In the genomic region with DNA sequence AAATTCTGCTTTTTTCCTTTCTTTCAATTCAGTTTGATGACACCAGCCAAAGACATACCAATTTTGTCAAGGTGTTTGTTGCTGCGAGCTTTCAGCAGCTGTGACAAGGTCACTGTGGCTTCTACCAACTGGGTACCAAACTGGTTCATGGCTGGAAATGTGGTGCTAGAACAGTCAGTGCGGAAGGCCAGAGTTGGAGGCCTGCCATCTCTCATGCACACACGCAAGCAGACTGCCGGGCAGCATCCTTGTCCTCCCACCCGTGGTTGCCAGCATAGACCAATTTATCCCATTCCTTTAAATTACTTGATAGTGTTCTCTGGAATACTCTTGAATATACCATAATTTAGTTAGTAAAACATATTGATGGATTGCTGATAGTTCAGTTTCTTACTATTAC, we compare ENCODE assay signal across 23 cellular contexts.
DNase-seq lines count a peak whose midpoint lies in the region; ATAC-seq and TF ChIP-seq lines count a peak whose summit lies in the region.
"Had no signal": no experiment of that assay in that cellular context is flagged by ENCODE, and none has a peak within 500 bp of the region (broad histone marks: within the 10 kb centered on the region; RNA-seq: fewer than 3 reads in every experiment).

No MANE protein-coding gene starts in this region.

- TF ChIP-seq CTCF in MM.1S (IDR thresholded peaks at IDR 0.05; ENCODE audit: low read length) (no peak), lower lobe of right lung (IDR thresholded peaks at IDR 0.05) (no peak)

- H2AFZ ChIP-seq in MM.1S (ENCODE audit: low read length): no peak overlapping the region
- H2AFZ ChIP-seq: GM23248 had no signal

- H3K4me2 ChIP-seq in MM.1S (ENCODE audit: low read depth, low read length): no peak overlapping the region
- H3K4me2 ChIP-seq: BLaER1 treated with 17β-estradiol and CSF1 and Interleukin-3, amounts not matched to agents 10 nM and 100 nM had no signal

- no peaks in the 10 kb centered on the region; the same call in 1 of the 2 replicates for H3K9me3 ChIP-seq in MM.1S (replicated peaks; ENCODE audit: insufficient read depth, low read length)
- H3K9me3 ChIP-seq in lower lobe of right lung: no peaks in the 10 kb centered on the region
- H3K9me3 ChIP-seq in CD4-positive, alpha-beta memory T cell (ENCODE audit: control insufficient read depth in 1 of 2, low read length in 2 of 2): no peaks in the 10 kb centered on the region
- H3K9me3 ChIP-seq: Caco-2, MG63 had no signal

- H3K4me1 Mint-ChIP-seq in CD4-positive, alpha-beta memory T cell: peaks cover 0 to 7% (median 3%) of the 10 kb centered on the region in 4 donors

- ATAC-seq in lower lobe of right lung: no peak
- ATAC-seq in HG02840 (IDR thresholded peaks at IDR 0.05; ENCODE audit: low FRiP score, unreplicated experiment): no peak
- no peak for ATAC-seq in HG03045 (IDR thresholded peaks at IDR 0.05; ENCODE audit: unreplicated experiment)
- ATAC-seq: CD8-positive, alpha-beta T cell had no signal

- H3K36me3 ChIP-seq in MM.1S (replicated peaks; ENCODE audit: insufficient read depth, low read length) (no peaks in the 10 kb centered on the region), lower lobe of right lung (no peaks in the 10 kb centered on the region)
- H3K36me3 ChIP-seq in CD4-positive, alpha-beta memory T cell (ENCODE audit: insufficient read depth, low read length): no peaks in the 10 kb centered on the region
- H3K36me3 ChIP-seq: MG63 had no signal

- intact Hi-C loops in head of caudate nucleus (cut with DNase I): no loop called here
- intact Hi-C loops in lower lobe of right lung (cut with DNase I): no loop called here
- intact Hi-C loops in CD4-positive, alpha-beta memory T cell (cut with micrococcal nuclease): no loop called here

- no peak overlapping the region for H3K4me3 ChIP-seq in MM.1S (ENCODE audit: low read length)
- no peak overlapping the region for H3K4me3 ChIP-seq in lower lobe of right lung
- no peak overlapping the region for H3K4me3 ChIP-seq in CD4-positive, alpha-beta memory T cell (ENCODE audit: low read length in 2 of 2)
- H3K4me3 ChIP-seq: BLaER1 treated with 17β-estradiol and CSF1 and Interleukin-3, amounts not matched to agents 10 nM and 100 nM; GM23248; MG63; SK-N-MC had no signal

- H3K36me3 Mint-ChIP-seq in CD4-positive, alpha-beta memory T cell: peaks cover 15 to 35% of the 10 kb centered on the region in 2 donors

- H3K27ac ChIP-seq in MM.1S (ENCODE audit: low read length): no peak overlapping the region
- no peak overlapping the region for H3K27ac ChIP-seq in lower lobe of right lung
- no peak overlapping the region for H3K27ac ChIP-seq in CD4-positive, alpha-beta memory T cell (ENCODE audit: low read depth, low read length)
- H3K27ac ChIP-seq: BLaER1 treated with 17β-estradiol and CSF1 and Interleukin-3, amounts not matched to agents 10 nM and 100 nM; GM23248; SK-N-MC had no signal

- no peak overlapping the region for H3K9ac ChIP-seq in MM.1S (ENCODE audit: low read length)
- H3K9ac ChIP-seq: BLaER1 treated with 17β-estradiol and CSF1 and Interleukin-3, amounts not matched to agents 10 nM and 100 nM; GM23248 had no signal

- no peaks in the 10 kb centered on the region for H3K9me2 ChIP-seq in MM.1S (replicated peaks; ENCODE audit: insufficient read depth, low read length)

- H3K27me3 ChIP-seq in MM.1S (replicated peaks; ENCODE audit: insufficient read depth, low read length): no peaks in the 10 kb centered on the region
- no peaks in the 10 kb centered on the region for H3K27me3 ChIP-seq in lower lobe of right lung (ENCODE audit: low read depth)
- no peaks in the 10 kb centered on the region for H3K27me3 ChIP-seq in CD4-positive, alpha-beta memory T cell (ENCODE audit: insufficient read depth, low read length)
- H3K27me3 ChIP-seq: BLaER1 treated with 17β-estradiol and CSF1 and Interleukin-3, amounts not matched to agents 10 nM and 100 nM; MG63 had no signal

- H3K27ac Mint-ChIP-seq in CD4-positive, alpha-beta memory T cell: peak overlapping the region in 1 of 7 donors; percentile 19
- H3K27ac Mint-ChIP-seq: CD8-positive, alpha-beta T cell had no signal

- no peak overlapping the region for H3K4me3 Mint-ChIP-seq in CD4-positive, alpha-beta memory T cell
- H3K4me3 Mint-ChIP-seq: CD8-positive, alpha-beta T cell had no signal

- H3K27me3 Mint-ChIP-seq in CD4-positive, alpha-beta memory T cell: no peaks in the 10 kb centered on the region

- H3K4me1 ChIP-seq in MM.1S (ENCODE audit: low read length): no peaks in the 10 kb centered on the region
- H3K4me1 ChIP-seq in lower lobe of right lung: no peaks in the 10 kb centered on the region
- H3K4me1 ChIP-seq in CD4-positive, alpha-beta memory T cell (ENCODE audit: insufficient read depth, low read length): no peaks in the 10 kb centered on the region
- H3K4me1 ChIP-seq: Caco-2 had no signal

- no peaks in the 10 kb centered on the region for H3F3A ChIP-seq in MM.1S (ENCODE audit: insufficient read depth, low read length)

- CTCF ChIA-PET in CD4-positive, alpha-beta memory T cell (lab: Charles Lee; ENCODE audit: partially characterized antibody): no interaction called here

- POLR2A ChIA-PET in CD4-positive, alpha-beta memory T cell (lab: Charles Lee; ENCODE audit: partially characterized antibody): no interaction called here

- H3K79me2 ChIP-seq in MM.1S (ENCODE audit: low read length): no peaks in the 10 kb centered on the region

- DNase-seq in Ammon's horn (ENCODE audit: low spot score): peak; percentile 25
- DNase-seq in MM.1S: peak; percentile 1
- DNase-seq in head of caudate nucleus: peak in 35 of 42 donors; percentile 3 to 74 (median 32)
- DNase-seq in lower lobe of right lung: peak; percentile 27
- DNase-seq in DMS53 (lab: John Stamatoyannopoulos, UW): no peak
- no peak for DNase-seq in CD4-positive, alpha-beta memory T cell
- DNase-seq: Caco-2; CD8-positive, alpha-beta T cell; DMS79 treated with DMSO at 0.1 percent for 48 hours; GM23248; H7; IMR-90; KG1; MG63; NCI-H2029; NCI-H446 treated with DMSO at 0.1 percent for 48 hours; NCI-H526 treated with DMSO at 0.1 percent for 48 hours; RPMI8226; SIG-M5 had no signal

- H3K9me3 Mint-ChIP-seq in CD4-positive, alpha-beta memory T cell: no peaks in the 10 kb centered on the region
- H3K9me3 Mint-ChIP-seq: CD8-positive, alpha-beta T cell had no signal

- no peaks in the 10 kb centered on the region for H4K20me1 ChIP-seq in MM.1S (ENCODE audit: insufficient read depth, low read length)
- H4K20me1 ChIP-seq: BLaER1 treated with 17β-estradiol and CSF1 and Interleukin-3, amounts not matched to agents 10 nM and 100 nM had no signal

Comparison
In these comparisons a context has a peak if more than half of its experiments do, and no peak if none do; other contexts are left out.
1. DNase-seq: peak in Ammon's horn (single experiment), MM.1S (single experiment), head of caudate nucleus (35 of 42) and lower lobe of right lung (single experiment); none in DMS53 (single experiment) and CD4-positive, alpha-beta memory T cell (0 of 5).